Comparison of ENCODE assay signal across 27 cellular contexts in the genomic region with DNA sequence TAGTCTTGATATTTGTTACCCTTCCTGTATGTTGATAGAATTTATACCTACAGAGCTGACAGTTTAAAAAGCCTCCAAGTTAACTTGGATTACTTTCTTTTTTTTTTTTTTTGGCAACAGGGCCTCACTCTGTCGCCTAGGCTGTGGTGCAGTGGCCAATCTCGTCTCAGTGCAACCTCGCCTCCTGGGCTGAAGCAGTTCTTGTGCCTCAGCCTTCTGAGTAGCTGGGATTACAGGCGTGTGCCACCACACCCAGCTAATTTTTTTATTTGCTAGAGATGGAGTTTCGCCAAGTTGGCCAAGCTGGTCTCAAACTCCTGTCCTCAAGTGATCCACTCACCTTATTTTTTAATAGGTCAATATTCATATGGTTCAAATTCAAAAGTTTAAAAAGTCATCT. TPM values are rescaled to one million over a fixed set of nuclear protein-coding genes. Genes with fewer than 3 reads are reported as not detected.
A peak's percentile ranks its signal among the peaks of the same experiment; 100 is the strongest.
DNase-seq lines count a peak whose midpoint lies in the region; ATAC-seq, FAIRE-seq and TF ChIP-seq lines count a peak whose summit lies in the region.
"Had no signal": no experiment of that assay in that cellular context is flagged by ENCODE, and none has a peak within 500 bp of the region (broad histone marks: within the 10 kb centered on the region; RNA-seq: fewer than 3 reads in every experiment).

No MANE protein-coding gene starts in this region.

- H3K9me1 ChIP-seq in endothelial cell of umbilical vein (replicated peaks; ENCODE audit: control insufficient read depth, extremely low read depth, insufficient read depth, low read length): no peaks in the 10 kb centered on the region

- no peak for TF ChIP-seq EP300 in transverse colon (IDR thresholded peaks at IDR 0.05; ENCODE audit: low read depth)

- peak; percentile 74 for ATAC-seq in mucosa of descending colon
- ATAC-seq in body of pancreas: no peak
- ATAC-seq: GM12878 had no signal

- dilution Hi-C loops in endothelial cell of umbilical vein (cut with MboI; ENCODE audit: extremely low pct_ligation_motif_present, low sequenced_read_pairs): no loop called here

- H3K9ac ChIP-seq in endothelial cell of umbilical vein (replicated peaks; ENCODE audit: extremely low read depth, insufficient read depth, low read length): no peak overlapping the region
- H3K9ac ChIP-seq: BLaER1 had no signal

- BruUV-seq in endothelial cell of umbilical vein (replicated peaks; lab: Mats Ljungman, UMichigan): no TSS peak

- H3K36me3 Mint-ChIP-seq in T-helper 2 cell treated with Interferon-gamma antibody and Interleukin-4, amounts not matched to agents 5 μg/mL and 100 μg/mL, for 36 hours (ENCODE audit: low read depth): peaks cover 3% of the 10 kb centered on the region

- FAIRE-seq in endothelial cell of umbilical vein (lab: Jason Lieb, UNC): peak; percentile 31
- FAIRE-seq: A204.1, GM12878, GM12892, GM18507 had no signal

- no peak for DNase-seq in endothelial cell of umbilical vein (ENCODE audit: low read depth, low spot score)
- DNase-seq in mucosa of descending colon: peak in 2 of 3 donors; percentile 53 to 65
- DNase-seq in transverse colon: peak; percentile 58
- DNase-seq in body of pancreas: no peak
- DNase-seq in T-helper 2 cell treated with Interferon-gamma antibody and Interleukin-4, amounts not matched to agents 5 μg/mL and 100 μg/mL, for 36 hours (ENCODE audit: low spot score): no peak
- no peak for DNase-seq in cortex of kidney (lab: John Stamatoyannopoulos, UW)
- DNase-seq: 8988T; ACHN; BE2C; C1 segment of cervical spinal cord; CD4-positive, alpha-beta memory T cell; CD4-positive, CD25-positive, alpha-beta regulatory T cell; CD8-positive, alpha-beta memory T cell; COR-L47; DMS 273 treated with DMSO at 0.1 percent for 48 hours; DMS153; DMS53; DMS79; DND-41; EL; GDM1 had no signal

- TF ChIP-seq POLR2A in endothelial cell of umbilical vein (IDR thresholded peaks at IDR 0.05; ENCODE audit: low read depth, low read length) (no peak), transverse colon (IDR thresholded peaks at IDR 0.05) (no peak), body of pancreas (IDR thresholded peaks at IDR 0.05) (no peak)

- POLR2A ChIA-PET in endothelial cell of umbilical vein (lab: Charles Lee): interaction anchor here (0.9 kb wide), 1 partner anchor 15 kb away, joined by 4 read pairs; no protein-coding TSS in a partner anchor

- no peaks in the 10 kb centered on the region for H3K36me3 ChIP-seq in endothelial cell of umbilical vein (ENCODE audit: control insufficient read depth in 2 of 2, extremely low read depth in 1 of 2, insufficient read depth in 2 of 2, low read length in 2 of 2)
- H3K36me3 ChIP-seq in mucosa of descending colon (ENCODE audit: low read depth): peaks cover 6% of the 10 kb centered on the region
- H3K36me3 ChIP-seq in transverse colon: peaks cover 0 to 18% (median 7%) of the 10 kb centered on the region in 4 donors
- H3K36me3 ChIP-seq in body of pancreas (replicated peaks in 1 of 2; ENCODE audit: insufficient read depth in 1 of 2, low read depth in 2 of 2): peaks cover 0 to 5% of the 10 kb centered on the region in 2 donors
- H3K36me3 ChIP-seq: BE2C had no signal

- CTCF ChIA-PET in endothelial cell of umbilical vein (lab: Charles Lee): interaction anchor here (0.8 to 1.7 kb wide), 7 partner anchors 10 to 223 kb away, joined by 3 to 10 read pairs (median 5); no protein-coding TSS in a partner anchor

- TF ChIP-seq CTCF in endothelial cell of umbilical vein (IDR thresholded peaks at IDR 0.05; ENCODE audit: extremely low read depth in 1 of 2, insufficient read depth in 1 of 2, low read depth in 1 of 2, low read length in 2 of 2) (no peak), mucosa of descending colon (IDR thresholded peaks at IDR 0.05) (no peak), transverse colon (IDR thresholded peaks at IDR 0.05) (no peak), body of pancreas (IDR thresholded peaks at IDR 0.05) (no peak)

- H3K27ac ChIP-seq in endothelial cell of umbilical vein (ENCODE audit: insufficient read depth, low read depth, low read length) (no peak overlapping the region), transverse colon (no peak overlapping the region), body of pancreas (no peak overlapping the region)
- H3K27ac ChIP-seq: BLaER1 had no signal

- intact Hi-C loops in endothelial cell of umbilical vein (cut with micrococcal nuclease) (no loop called here), mucosa of descending colon (cut with DNase I, micrococcal nuclease) (no loop called here), transverse colon (cut with DNase I; ENCODE audit: low total_unique reads) (no loop called here), body of pancreas (cut with DNase I) (no loop called here)

- H4K20me1 ChIP-seq in endothelial cell of umbilical vein (replicated peaks; ENCODE audit: control insufficient read depth, extremely low read depth, insufficient read depth, low read length): no peaks in the 10 kb centered on the region
- H4K20me1 ChIP-seq: BLaER1 had no signal

- H3K79me2 ChIP-seq in endothelial cell of umbilical vein (ENCODE audit: control insufficient read depth, insufficient read depth, low read length): no peaks in the 10 kb centered on the region

- no peak overlapping the region for H2AFZ ChIP-seq in endothelial cell of umbilical vein (ENCODE audit: low read depth, low read length)

- H3K4me1 Mint-ChIP-seq in T-helper 2 cell treated with Interferon-gamma antibody and Interleukin-4, amounts not matched to agents 5 μg/mL and 100 μg/mL, for 36 hours (ENCODE audit: low read depth): no peaks in the 10 kb centered on the region
- H3K4me1 Mint-ChIP-seq: CD14-positive monocyte had no signal

- H3K27me3 ChIP-seq in endothelial cell of umbilical vein (ENCODE audit: control insufficient read depth in 2 of 2, insufficient read depth in 2 of 2, low read length in 2 of 2): no peaks in the 10 kb centered on the region
- no peaks in the 10 kb centered on the region for H3K27me3 ChIP-seq in transverse colon
- H3K27me3 ChIP-seq in body of pancreas: no peaks in the 10 kb centered on the region
- H3K27me3 ChIP-seq: BE2C, BLaER1 had no signal

- H3K9me3 ChIP-seq in endothelial cell of umbilical vein (replicated peaks; ENCODE audit: control insufficient read depth, insufficient read depth, low read length): no peaks in the 10 kb centered on the region
- no peaks in the 10 kb centered on the region for H3K9me3 ChIP-seq in mucosa of descending colon
- no peaks in the 10 kb centered on the region for H3K9me3 ChIP-seq in transverse colon
- H3K9me3 ChIP-seq in body of pancreas: no peaks in the 10 kb centered on the region
- H3K9me3 ChIP-seq: BE2C, BLaER1 had no signal

- 36 to 49% methylated on average over 5 of the region's 5 CpGs for WGBS in transverse colon (ENCODE audit: low coverage in 1 of 2), 2 donors
- 79 to 82% methylated on average over 5 of the region's 5 CpGs for WGBS in body of pancreas, 2 donors

- H3K4me3 ChIP-seq in endothelial cell of umbilical vein (replicated peaks in 1 of 3; ENCODE audit: insufficient read depth in 1 of 3, low read depth in 1 of 3, low read length in 3 of 3) (no peak overlapping the region), mucosa of descending colon (no peak overlapping the region), transverse colon (no peak overlapping the region), body of pancreas (no peak overlapping the region)
- H3K4me3 ChIP-seq: BLaER1, GM12878 had no signal

- in situ Hi-C loops in transverse colon (cut with MboI; ENCODE audit: low pct_ligation_motif_present in 1 of 4, low pct_unique_long_range_greater_than_20kb in 1 of 4, low sequenced_read_pairs in 3 of 4): no loop called here

- H3K4me2 ChIP-seq in endothelial cell of umbilical vein (ENCODE audit: insufficient read depth, low read length): no peak overlapping the region
- H3K4me2 ChIP-seq: BLaER1 had no signal

- no peaks in the 10 kb centered on the region for H3K27me3 Mint-ChIP-seq in T-helper 2 cell treated with Interferon-gamma antibody and Interleukin-4, amounts not matched to agents 5 μg/mL and 100 μg/mL, for 36 hours (ENCODE audit: low read depth)
- H3K27me3 Mint-ChIP-seq: CD4-positive, alpha-beta memory T cell; CD4-positive, CD25-positive, alpha-beta regulatory T cell; CD8-positive, alpha-beta memory T cell had no signal

- H3K27ac Mint-ChIP-seq in T-helper 2 cell treated with Interferon-gamma antibody and Interleukin-4, amounts not matched to agents 5 μg/mL and 100 μg/mL, for 36 hours: no peak overlapping the region
- H3K27ac Mint-ChIP-seq: CD4-positive, CD25-positive, alpha-beta regulatory T cell had no signal

- H3K9me3 Mint-ChIP-seq in T-helper 2 cell treated with Interferon-gamma antibody and Interleukin-4, amounts not matched to agents 5 μg/mL and 100 μg/mL, for 36 hours: no peaks in the 10 kb centered on the region
- H3K9me3 Mint-ChIP-seq: CD14-positive monocyte; CD4-positive, alpha-beta memory T cell; CD4-positive, CD25-positive, alpha-beta regulatory T cell; CD8-positive, alpha-beta memory T cell had no signal

- H3K4me3 Mint-ChIP-seq in T-helper 2 cell treated with Interferon-gamma antibody and Interleukin-4, amounts not matched to agents 5 μg/mL and 100 μg/mL, for 36 hours: no peak overlapping the region
- H3K4me3 Mint-ChIP-seq: CD14-positive monocyte; CD4-positive, alpha-beta memory T cell; CD4-positive, CD25-positive, alpha-beta regulatory T cell; CD8-positive, alpha-beta memory T cell had no signal

- H3K4me1 ChIP-seq in endothelial cell of umbilical vein (ENCODE audit: control insufficient read depth, extremely low read depth, insufficient read depth, low read length) (no peaks in the 10 kb centered on the region), mucosa of descending colon (ENCODE audit: low read depth) (no peaks in the 10 kb centered on the region), transverse colon (no peaks in the 10 kb centered on the region), body of pancreas (no peaks in the 10 kb centered on the region)
- H3K4me1 ChIP-seq: BE2C, BLaER1 had no signal

RNA-seq across cellular contexts. Expression of gene WDTC1, which starts 32.7 kb away (rescaled TPM):
- total RNA-seq in endothelial cell of umbilical vein: 27.3 and 27.6 TPM in 2 replicates
- 15.4 and 15.9 TPM in 2 replicates for polyA plus RNA-seq in endothelial cell of umbilical vein
- 12.7 and 14.1 TPM in 2 replicates for polyA plus RNA-seq in endothelial cell of umbilical vein (2011; cell fraction: cytosol; rRNA removed)
- polyA plus RNA-seq in endothelial cell of umbilical vein (2011; cell fraction: nucleus; rRNA removed): 18.3 and 19.5 TPM in 2 replicates
- 19.3 and 24.5 TPM in 2 replicates for polyA plus RNA-seq in endothelial cell of umbilical vein (2012)
- polyA minus RNA-seq in endothelial cell of umbilical vein: 25.7 and 26.4 TPM in 2 replicates
- 7.0 TPM for polyA minus RNA-seq in endothelial cell of umbilical vein (2011; cell fraction: cytosol; rRNA and poly(A)+ RNA removed)
- polyA minus RNA-seq in endothelial cell of umbilical vein (2011; cell fraction: nucleus; rRNA and poly(A)+ RNA removed): 7.5 and 10.5 TPM in 2 replicates
- 10 to 100 TPM; 35.2 to 56.4 (median 45.5) TPM for total RNA-seq in mucosa of descending colon
- total RNA-seq in transverse colon: 10 to 100 TPM; 36.0 to 62.5 (median 44.2) TPM
- total RNA-seq in body of pancreas: 10 to 100 TPM; 22.7 to 28.3 TPM

RNA-seq across cellular contexts. Expression of gene TMEM222, which starts 54.8 kb away (rescaled TPM):
- total RNA-seq in endothelial cell of umbilical vein (43.1 and 45.8 TPM in 2 replicates), mucosa of descending colon (10 to 100 TPM; 30.0 to 30.9 (median 30.8) TPM), transverse colon (10 to 100 TPM; 14.6 to 41.0 (median 22.3) TPM), body of pancreas (10 to 100 TPM in 1 of 2 donors, 1 to 10 TPM in 1; 8.6 to 20.0 TPM)
- 76.1 and 103 TPM in 2 replicates for polyA plus RNA-seq in endothelial cell of umbilical vein
- 61.1 and 68.5 TPM in 2 replicates for polyA plus RNA-seq in endothelial cell of umbilical vein (2011; cell fraction: cytosol; rRNA removed)
- 42.4 and 48.1 TPM in 2 replicates for polyA plus RNA-seq in endothelial cell of umbilical vein (2011; cell fraction: nucleus; rRNA removed)
- 30.7 and 35.6 TPM in 2 replicates for polyA plus RNA-seq in endothelial cell of umbilical vein (2012)
- 71.0 and 75.9 TPM in 2 replicates for polyA minus RNA-seq in endothelial cell of umbilical vein
- polyA minus RNA-seq in endothelial cell of umbilical vein (2011; cell fraction: cytosol; rRNA and poly(A)+ RNA removed): 23.4 TPM
- polyA minus RNA-seq in endothelial cell of umbilical vein (2011; cell fraction: nucleus; rRNA and poly(A)+ RNA removed): 16.3 and 17.6 TPM in 2 replicates

Comparison
In these comparisons a context has a peak if more than half of its experiments do, and no peak if none do; other contexts are left out.
1. DNase-seq: peak in mucosa of descending colon (2 of 3) and transverse colon (single experiment); none in endothelial cell of umbilical vein (single experiment), body of pancreas (0 of 4), T-helper 2 cell treated with Interferon-gamma antibody and Interleukin-4, amounts not matched to agents 5 μg/mL and 100 μg/mL, for 36 hours (single experiment) and cortex of kidney (single experiment).